ENCODE assay signal across 26 cellular contexts in genomic region chr3:146539315-146539714, GRCh38. TPM values are rescaled to one million over a fixed set of nuclear protein-coding genes. Genes with fewer than 3 reads are reported as not detected.
DNase-seq lines count a peak whose midpoint lies in the region; ATAC-seq and TF ChIP-seq lines count a peak whose summit lies in the region.
"Had no signal": no experiment of that assay in that cellular context is flagged by ENCODE, and none has a peak within 500 bp of the region (broad histone marks: within the 10 kb centered on the region; RNA-seq: fewer than 3 reads in every experiment).

No MANE protein-coding gene starts in this region.

- H3K27ac Mint-ChIP-seq in activated naive CD4-positive, alpha-beta T cell treated with anti-CD3 and anti-CD28 coated beads, Interleukin-2, amount 50 U/mL, for 24 hours, result no peak overlapping the region
- peak overlapping the region; percentile 39 for H3K27ac Mint-ChIP-seq in dendritic cell treated with granulocyte-macrophage colony-stimulating factor and Interleukin-4, amounts not matched to agents 40 ng/mL and 50 ng/mL, for 4 days
- no peak overlapping the region for H3K27ac Mint-ChIP-seq in progenitor cell of endocrine pancreas
- H3K27ac Mint-ChIP-seq: T-helper 2 cell treated with Interferon-gamma antibody and Interleukin-4, amounts not matched to agents 5 μg/mL and 100 μg/mL, for 36 hours had no signal

- no peak overlapping the region for H3K18ac ChIP-seq in mesenchymal stem cell (ENCODE audit: low read depth in 1 of 2, low read length in 2 of 2)

- H2BK12ac ChIP-seq in mesenchymal stem cell (ENCODE audit: low read length in 2 of 2), result no peak overlapping the region

- H2BK120ac ChIP-seq in mesenchymal stem cell (ENCODE audit: low read depth, low read length), result no peak overlapping the region

- WGBS in mesenchymal stem cell, result 100% methylated on average over 3 of the region's 3 CpGs

- no peak overlapping the region for H3K27ac ChIP-seq in mesenchymal stem cell (ENCODE audit: low read length, poor library complexity, severe bottlenecking)
- H3K27ac ChIP-seq: BLaER1, SJSA1, tibial artery, VCaP had no signal

- peaks cover 12% of the 10 kb centered on the region for H3K79me1 ChIP-seq in mesenchymal stem cell (replicated peaks; ENCODE audit: low read length, poor library complexity, severe bottlenecking)

- H2BK5ac ChIP-seq in mesenchymal stem cell (ENCODE audit: low read depth, low read length, poor library complexity, severe bottlenecking), result no peak overlapping the region

- H2AFZ ChIP-seq in mesenchymal stem cell (ENCODE audit: low read depth, low read length), result no peak overlapping the region

- no peak overlapping the region for H3K4ac ChIP-seq in mesenchymal stem cell (ENCODE audit: low read depth in 1 of 2, low read length in 2 of 2)

- H3K4me3 ChIP-seq in mesenchymal stem cell (ENCODE audit: insufficient read depth in 1 of 2, low read depth in 1 of 2, low read length in 2 of 2), result no peak overlapping the region
- H3K4me3 ChIP-seq: BLaER1, heart right ventricle, SJSA1, smooth muscle cell, tibial artery had no signal

- TF ChIP-seq CTCF in progenitor cell of endocrine pancreas (IDR thresholded peaks at IDR 0.05; ENCODE audit: unreplicated experiment), result no peak

- H4K8ac ChIP-seq in mesenchymal stem cell (ENCODE audit: low read length), result no peak overlapping the region

- peaks cover 8% of the 10 kb centered on the region for H3K36me3 Mint-ChIP-seq in activated naive CD4-positive, alpha-beta T cell treated with anti-CD3 and anti-CD28 coated beads, Interleukin-2, amount 50 U/mL, for 24 hours
- peaks cover 13% of the 10 kb centered on the region for H3K36me3 Mint-ChIP-seq in dendritic cell treated with granulocyte-macrophage colony-stimulating factor and Interleukin-4, amounts not matched to agents 40 ng/mL and 50 ng/mL, for 4 days (ENCODE audit: low read depth)
- H3K36me3 Mint-ChIP-seq in progenitor cell of endocrine pancreas (ENCODE audit: insufficient read depth), result peaks cover 37% of the 10 kb centered on the region

- H3K9me3 ChIP-seq in mesenchymal stem cell (ENCODE audit: control insufficient read depth, low read length), result no peaks in the 10 kb centered on the region
- H3K9me3 ChIP-seq: BLaER1, breast epithelium, heart right ventricle, left lung, SJSA1, tibial artery had no signal

- no peaks in the 10 kb centered on the region for H3K27me3 Mint-ChIP-seq in activated naive CD4-positive, alpha-beta T cell treated with anti-CD3 and anti-CD28 coated beads, Interleukin-2, amount 50 U/mL, for 24 hours
- no peaks in the 10 kb centered on the region for H3K27me3 Mint-ChIP-seq in dendritic cell treated with granulocyte-macrophage colony-stimulating factor and Interleukin-4, amounts not matched to agents 40 ng/mL and 50 ng/mL, for 4 days
- no peaks in the 10 kb centered on the region for H3K27me3 Mint-ChIP-seq in progenitor cell of endocrine pancreas

- peaks cover 65% of the 10 kb centered on the region for H3K4me1 Mint-ChIP-seq in activated naive CD4-positive, alpha-beta T cell treated with anti-CD3 and anti-CD28 coated beads, Interleukin-2, amount 50 U/mL, for 24 hours
- H3K4me1 Mint-ChIP-seq in dendritic cell treated with granulocyte-macrophage colony-stimulating factor and Interleukin-4, amounts not matched to agents 40 ng/mL and 50 ng/mL, for 4 days (ENCODE audit: low read depth), result peaks cover 56% of the 10 kb centered on the region
- peaks cover 37% of the 10 kb centered on the region for H3K4me1 Mint-ChIP-seq in progenitor cell of endocrine pancreas (ENCODE audit: low read depth)

- no peak for DNase-seq in activated naive CD4-positive, alpha-beta T cell treated with anti-CD3 and anti-CD28 coated beads, Interleukin-2, amount 50 U/mL, for 16 hours
- no peak for DNase-seq in mesenchymal stem cell
- DNase-seq in NCI-H2227 (lab: John Stamatoyannopoulos, UW; ENCODE audit: unreplicated experiment), result no peak
- DNase-seq in HPDE6-E6E7 (ENCODE audit: extremely low spot score), result no peak
- no peak for DNase-seq in progenitor cell of endocrine pancreas (ENCODE audit: low spot score, unreplicated experiment)
- DNase-seq: ACHN; activated effector memory CD4-positive, alpha-beta T cell treated with anti-CD3 and anti-CD28 coated beads, Interleukin-2, amount 50 U/mL, for 16 hours; GOT3; heart right ventricle; left lung; midbrain; NCI-H1092 treated with DMSO at 0.1 percent for 48 hours; NCI-H2081; NK-92 treated with Interleukin-12 subunit alpha and Interleukin-12 subunit beta, amount 100 ng/mL, for 24 hours; stimulated activated CD4-positive, alpha-beta T cell treated with anti-CD3 and anti-CD28 coated beads, Interleukin-2, amount 100 ng/mL, for 48 hours; stimulated activated naive CD4-positive, alpha-beta T cell; tibial artery had no signal

- peaks cover 3 to 6% of the 10 kb centered on the region in 2 experiments for H3K36me3 ChIP-seq in mesenchymal stem cell (ENCODE audit: control insufficient read depth in 1 of 2, insufficient read depth in 2 of 2, low read depth in 1 of 2, low read length in 2 of 2)
- H3K36me3 ChIP-seq: breast epithelium, tibial artery had no signal

- no peak overlapping the region for H3K14ac ChIP-seq in mesenchymal stem cell (ENCODE audit: low read length in 2 of 2)

- H3K27me3 ChIP-seq in mesenchymal stem cell (ENCODE audit: control insufficient read depth in 1 of 2, insufficient read depth in 1 of 2, low read length in 2 of 2), result no peaks in the 10 kb centered on the region
- H3K27me3 ChIP-seq: BLaER1, breast epithelium, heart right ventricle, left lung, SJSA1, tibial artery had no signal

- no peaks in the 10 kb centered on the region for H3K9me3 Mint-ChIP-seq in activated naive CD4-positive, alpha-beta T cell treated with anti-CD3 and anti-CD28 coated beads, Interleukin-2, amount 50 U/mL, for 24 hours
- H3K9me3 Mint-ChIP-seq in dendritic cell treated with granulocyte-macrophage colony-stimulating factor and Interleukin-4, amounts not matched to agents 40 ng/mL and 50 ng/mL, for 4 days, result peaks cover 8% of the 10 kb centered on the region
- peaks cover 8% of the 10 kb centered on the region for H3K9me3 Mint-ChIP-seq in progenitor cell of endocrine pancreas (ENCODE audit: low read depth)
- H3K9me3 Mint-ChIP-seq: T-helper 2 cell treated with Interferon-gamma antibody and Interleukin-4, amounts not matched to agents 5 μg/mL and 100 μg/mL, for 36 hours had no signal

- H3K4me3 Mint-ChIP-seq in activated naive CD4-positive, alpha-beta T cell treated with anti-CD3 and anti-CD28 coated beads, Interleukin-2, amount 50 U/mL, for 24 hours, result peak overlapping the region; percentile 15
- no peak overlapping the region for H3K4me3 Mint-ChIP-seq in dendritic cell treated with granulocyte-macrophage colony-stimulating factor and Interleukin-4, amounts not matched to agents 40 ng/mL and 50 ng/mL, for 4 days
- H3K4me3 Mint-ChIP-seq in progenitor cell of endocrine pancreas (ENCODE audit: low read depth), result no peak overlapping the region

- no peak overlapping the region for H3K4me2 ChIP-seq in mesenchymal stem cell (ENCODE audit: low read length, poor library complexity, severe bottlenecking)
- H3K4me2 ChIP-seq: BLaER1, smooth muscle cell had no signal

- H3K4me1 ChIP-seq in mesenchymal stem cell (ENCODE audit: control insufficient read depth, insufficient read depth, low read depth, low read length), result no peaks in the 10 kb centered on the region

- ATAC-seq in HG03135 (IDR thresholded peaks at IDR 0.05; ENCODE audit: unreplicated experiment), result no peak
- ATAC-seq: heart right ventricle, left lung had no signal

- H3K23ac ChIP-seq in mesenchymal stem cell (ENCODE audit: low read length in 2 of 2), result no peak overlapping the region

- intact Hi-C loops in dendritic cell treated with granulocyte-macrophage colony-stimulating factor and Interleukin-4, amounts not matched to agents 40 ng/mL and 50 ng/mL, for 4 days (cut with micrococcal nuclease), result no loop called here

- H4K91ac ChIP-seq in mesenchymal stem cell (ENCODE audit: low read length), result peak overlapping the region; percentile 4

- no peak overlapping the region for H2AK5ac ChIP-seq in mesenchymal stem cell (ENCODE audit: low read length, severe bottlenecking)

- H2BK15ac ChIP-seq in mesenchymal stem cell (ENCODE audit: low read depth, poor library complexity, severe bottlenecking), result no peak overlapping the region

- no peak overlapping the region for H3K9ac ChIP-seq in mesenchymal stem cell (ENCODE audit: low read length)
- H3K9ac ChIP-seq: BLaER1 had no signal

RNA-seq across cellular contexts. Expression of gene PLSCR1, which starts 5.1 kb away (rescaled TPM):
- polyA plus RNA-seq in mesenchymal stem cell (2013, experiment 1 of 2), result 28.7 TPM
- 26.6 TPM for polyA plus RNA-seq in mesenchymal stem cell (2013, experiment 2 of 2)
- total RNA-seq in progenitor cell of endocrine pancreas, result 84.5 and 86.9 TPM in 2 replicates
